8 cellular contexts compared by ENCODE assay signal in genomic region chrX:3842822-3843521, GRCh38.
DNase-seq lines count a peak whose midpoint lies in the region; ATAC-seq and TF ChIP-seq lines count a peak whose summit lies in the region.
"Not testable (repeated sequence)": the region's sequence is repeated elsewhere in the genome, so short reads cannot be mapped to it uniquely, and the experiment has no call there.

No MANE protein-coding gene starts in this region.

- not testable (repeated sequence) for H3K9me3 ChIP-seq in OCI-LY1 (ENCODE audit: low read length); mucosa of descending colon

- H3K27ac ChIP-seq in OCI-LY1 (ENCODE audit: low read depth, low read length, poor library complexity, severe bottlenecking) = not testable (repeated sequence)

- peak; percentile 72 for DNase-seq in activated T-cell treated with anti-CD3 and anti-CD28 coated beads, Interleukin-2, amount 50 U/mL, for 24 hours
- DNase-seq in effector memory CD8-positive, alpha-beta T cell = peak; percentile 0 to 5 (median 1)
- peak in 1 of 3 donors; percentile 58 for DNase-seq in mucosa of descending colon
- not testable (repeated sequence) for DNase-seq in stimulated activated naive B cell treated with anti-CD40 and anti-IgM and Interleukin-4, amounts not matched to agents 10 μg/mL and 1 μg/mL and 100 μg/mL, for 72 hours

- not testable (repeated sequence) for H3F3A ChIP-seq in OCI-LY1 (ENCODE audit: insufficient read depth, low read length)

- not testable (repeated sequence) for TF ChIP-seq CTCF in OCI-LY1 (IDR thresholded peaks at IDR 0.05; ENCODE audit: low read length); mucosa of descending colon (IDR thresholded peaks at IDR 0.05)

- not testable (repeated sequence) for H3K4me2 ChIP-seq in OCI-LY1 (ENCODE audit: low read length)

- intact Hi-C loops in mucosa of descending colon (cut with DNase I, micrococcal nuclease) = not testable (repeated sequence)

- H3K36me3 Mint-ChIP-seq in activated T-cell treated with anti-CD3 and anti-CD28 coated beads, Interleukin-2, amount 50 U/mL, for 24 hours (ENCODE audit: low read depth); effector memory CD8-positive, alpha-beta T cell (ENCODE audit: insufficient read depth); stimulated activated naive B cell treated with anti-CD40 and anti-IgM and Interleukin-4, amounts not matched to agents 10 μg/mL and 1 μg/mL and 100 μg/mL, for 72 hours: not testable (repeated sequence)

- not testable (repeated sequence) for H3K9me3 Mint-ChIP-seq in activated T-cell treated with anti-CD3 and anti-CD28 coated beads, Interleukin-2, amount 50 U/mL, for 24 hours; effector memory CD8-positive, alpha-beta T cell; stimulated activated naive B cell treated with anti-CD40 and anti-IgM and Interleukin-4, amounts not matched to agents 10 μg/mL and 1 μg/mL and 100 μg/mL, for 72 hours

- not testable (repeated sequence) for H3K9me2 ChIP-seq in OCI-LY1 (ENCODE audit: low read depth, low read length)

- not testable (repeated sequence) for H3K27me3 ChIP-seq in OCI-LY1 (ENCODE audit: insufficient read depth, low read length)

- H3K4me1 ChIP-seq in OCI-LY1 (ENCODE audit: insufficient read depth, low read length, severe bottlenecking); mucosa of descending colon (ENCODE audit: low read depth): not testable (repeated sequence)

- H3K4me3 ChIP-seq in OCI-LY1 (ENCODE audit: low read depth, low read length, poor library complexity, severe bottlenecking) (peak overlapping the region; percentile 33), mucosa of descending colon (peak overlapping the region; percentile 30)

- H2AFZ ChIP-seq in OCI-LY1 (ENCODE audit: low read length) = not testable (repeated sequence)

- not testable (repeated sequence) for H4K20me1 ChIP-seq in OCI-LY1 (ENCODE audit: insufficient read depth, low read length)

- H3K27ac Mint-ChIP-seq in activated T-cell treated with anti-CD3 and anti-CD28 coated beads, Interleukin-2, amount 50 U/mL, for 24 hours = peak overlapping the region; percentile 77
- not testable (repeated sequence) for H3K27ac Mint-ChIP-seq in effector memory CD8-positive, alpha-beta T cell; stimulated activated naive B cell treated with anti-CD40 and anti-IgM and Interleukin-4, amounts not matched to agents 10 μg/mL and 1 μg/mL and 100 μg/mL, for 72 hours

- H3K79me2 ChIP-seq in OCI-LY1 (ENCODE audit: insufficient read depth, low read length) = not testable (repeated sequence)

- not testable (repeated sequence) for H3K9ac ChIP-seq in OCI-LY1 (ENCODE audit: low read length)

- H3K4me3 Mint-ChIP-seq in activated T-cell treated with anti-CD3 and anti-CD28 coated beads, Interleukin-2, amount 50 U/mL, for 24 hours = peak overlapping the region; percentile 78
- peak overlapping the region; percentile 31 to 51 for H3K4me3 Mint-ChIP-seq in effector memory CD8-positive, alpha-beta T cell
- peak overlapping the region; percentile 48 to 73 for H3K4me3 Mint-ChIP-seq in stimulated activated naive B cell treated with anti-CD40 and anti-IgM and Interleukin-4, amounts not matched to agents 10 μg/mL and 1 μg/mL and 100 μg/mL, for 72 hours

- ATAC-seq in GM18511 (IDR thresholded peaks at IDR 0.05; ENCODE audit: unreplicated experiment) (peak; percentile 66), GM21786 (IDR thresholded peaks at IDR 0.05; ENCODE audit: unreplicated experiment) (peak; percentile 65), HG03342 (IDR thresholded peaks at IDR 0.05; ENCODE audit: unreplicated experiment) (peak; percentile 40), mucosa of descending colon (peak; percentile 68)
- peak; percentile 62 for ATAC-seq in effector memory CD8-positive, alpha-beta T cell (replicated peaks)
- peak; percentile 56 to 60 for ATAC-seq in stimulated activated naive B cell treated with anti-CD40 and anti-IgM and Interleukin-4, amounts not matched to agents 10 μg/mL and 1 μg/mL and 100 μg/mL, for 72 hours (replicated peaks)

- not testable (repeated sequence) for H3K27me3 Mint-ChIP-seq in activated T-cell treated with anti-CD3 and anti-CD28 coated beads, Interleukin-2, amount 50 U/mL, for 24 hours; effector memory CD8-positive, alpha-beta T cell; stimulated activated naive B cell treated with anti-CD40 and anti-IgM and Interleukin-4, amounts not matched to agents 10 μg/mL and 1 μg/mL and 100 μg/mL, for 72 hours

- H3K4me1 Mint-ChIP-seq in activated T-cell treated with anti-CD3 and anti-CD28 coated beads, Interleukin-2, amount 50 U/mL, for 24 hours (ENCODE audit: low read depth); effector memory CD8-positive, alpha-beta T cell (ENCODE audit: low read depth in 2 of 2); stimulated activated naive B cell treated with anti-CD40 and anti-IgM and Interleukin-4, amounts not matched to agents 10 μg/mL and 1 μg/mL and 100 μg/mL, for 72 hours: not testable (repeated sequence)

- H3K36me3 ChIP-seq in OCI-LY1 (ENCODE audit: insufficient read depth, low read length); mucosa of descending colon (ENCODE audit: low read depth): not testable (repeated sequence)
